In genomic region chr9:115170674-115171073, GRCh38 we compare ENCODE assay signal across 12 cellular contexts. TPM values are rescaled to one million over a fixed set of nuclear protein-coding genes. Genes with fewer than 3 reads are reported as not detected.
DNase-seq lines count a peak whose midpoint lies in the region; ATAC-seq, FAIRE-seq and TF ChIP-seq lines count a peak whose summit lies in the region.
"Had no signal": no experiment of that assay in that cellular context is flagged by ENCODE, and none has a peak within 500 bp of the region (broad histone marks: within the 10 kb centered on the region; RNA-seq: fewer than 3 reads in every experiment).

No MANE protein-coding gene starts in this region.

- H3K4me1 ChIP-seq in breast epithelium (no peaks in the 10 kb centered on the region), adipocyte (ENCODE audit: control insufficient read depth, insufficient read depth, low read length) (peaks cover 22% of the 10 kb centered on the region)
- H3K4me1 ChIP-seq: upper lobe of right lung had no signal

- POLR2A ChIA-PET in MCF 10A (lab: Yijun Ruan, JAX) = interaction anchor here (0.9 to 1.0 kb wide), 2 partner anchors 53 to 55 kb away, joined by 3 to 7 read pairs; partner anchors contain the start of gene TNC

- H3K9me3 ChIP-seq in breast epithelium = no peaks in the 10 kb centered on the region
- no peaks in the 10 kb centered on the region for H3K9me3 ChIP-seq in adipocyte (ENCODE audit: control insufficient read depth, low read length)
- H3K9me3 ChIP-seq: upper lobe of right lung had no signal

- no TSS peak for BruUV-seq in MCF 10A (replicated peaks; lab: Mats Ljungman, UMichigan)

- H3K36me3 ChIP-seq in breast epithelium (no peaks in the 10 kb centered on the region), adipocyte (ENCODE audit: control insufficient read depth, insufficient read depth, low read length, severe bottlenecking) (no peaks in the 10 kb centered on the region)
- H3K36me3 ChIP-seq: upper lobe of right lung had no signal

- H3K27ac ChIP-seq in breast epithelium = no peak overlapping the region
- H3K27ac ChIP-seq: upper lobe of right lung had no signal

- H3K4me3 Mint-ChIP-seq in MCF 10A (ENCODE audit: unreplicated experiment) = no peak overlapping the region
- no peak overlapping the region for H3K4me3 Mint-ChIP-seq in activated T-helper 2 cell treated with anti-CD3 and anti-CD28 coated beads, Interferon-gamma antibody, Interleukin-2, Interleukin-4, amounts not matched to agents 10 μg/mL and 5 μg/mL and 100 μg/mL, durations not matched to agents 14 hours and 24 hours and 36 hours (ENCODE audit: low read depth)
- H3K4me3 Mint-ChIP-seq: T-helper 1 cell treated with Interleukin-12 subunit alpha and Interleukin-12 subunit beta and Interleukin-4 antibody, amounts not matched to agents 30 μg/mL and 1 μg/mL, for 36 hours had no signal

- H3K27me3 Mint-ChIP-seq in MCF 10A (ENCODE audit: insufficient read depth, unreplicated experiment) = no peaks in the 10 kb centered on the region
- peaks cover 8% of the 10 kb centered on the region for H3K27me3 Mint-ChIP-seq in activated T-helper 2 cell treated with anti-CD3 and anti-CD28 coated beads, Interferon-gamma antibody, Interleukin-2, Interleukin-4, amounts not matched to agents 10 μg/mL and 5 μg/mL and 100 μg/mL, durations not matched to agents 14 hours and 24 hours and 36 hours (ENCODE audit: low read depth)

- no peak overlapping the region for H3K4me3 ChIP-seq in breast epithelium
- H3K4me3 ChIP-seq in adipocyte (ENCODE audit: low read length) = no peak overlapping the region
- H3K4me3 ChIP-seq: upper lobe of right lung had no signal

- no peak overlapping the region for H3K9ac ChIP-seq in adipocyte (ENCODE audit: low read length)

- peak; percentile 90 for DNase-seq in MCF 10A (ENCODE audit: unreplicated experiment)
- DNase-seq in breast epithelium (ENCODE audit: low spot score in 2 of 2) = no peak
- DNase-seq in adipocyte (ENCODE audit: low read depth) = peak; percentile 58
- DNase-seq in glomerular visceral epithelial cell (ENCODE audit: extremely low spot score) = peak; percentile 66
- peak; percentile 57 for DNase-seq in urothelium cell line (ENCODE audit: low spot score)
- DNase-seq in activated T-helper 2 cell treated with anti-CD3 and anti-CD28 coated beads, Interferon-gamma antibody, Interleukin-2, Interleukin-4, amounts not matched to agents 10 μg/mL and 5 μg/mL and 100 μg/mL, durations not matched to agents 14 hours and 24 hours and 36 hours (ENCODE audit: low spot score) = no peak
- DNase-seq in SIG-M5 (lab: John Stamatoyannopoulos, UW) = no peak
- DNase-seq: 8988T, amygdala, upper lobe of right lung had no signal

- intact Hi-C loops in MCF 10A (cut with micrococcal nuclease) (loop anchor here (2.0 kb wide), 1 partner anchor 54 kb away; no protein-coding TSS in a partner anchor), breast epithelium (cut with DNase I; ENCODE audit: low total_unique reads) (no loop called here)
- intact Hi-C loops in activated T-helper 2 cell treated with anti-CD3 and anti-CD28 coated beads, Interferon-gamma antibody, Interleukin-2, Interleukin-4, amounts not matched to agents 10 μg/mL and 5 μg/mL and 100 μg/mL, durations not matched to agents 14 hours and 24 hours and 36 hours (cut with micrococcal nuclease) = no loop called here

- no peak for ATAC-seq in HG02763 (IDR thresholded peaks at IDR 0.05; ENCODE audit: unreplicated experiment)
- ATAC-seq: upper lobe of right lung had no signal

- TF ChIP-seq CTCF in MCF 10A (IDR thresholded peaks at IDR 0.05; ENCODE audit: unreplicated experiment) = no peak
- no peak for TF ChIP-seq CTCF in breast epithelium (IDR thresholded peaks at IDR 0.05)

- FAIRE-seq in urothelium cell line (lab: Jason Lieb, UNC) = no peak

- H3K9me3 Mint-ChIP-seq in MCF 10A (ENCODE audit: unreplicated experiment) = peaks cover 9% of the 10 kb centered on the region
- no peaks in the 10 kb centered on the region for H3K9me3 Mint-ChIP-seq in activated T-helper 2 cell treated with anti-CD3 and anti-CD28 coated beads, Interferon-gamma antibody, Interleukin-2, Interleukin-4, amounts not matched to agents 10 μg/mL and 5 μg/mL and 100 μg/mL, durations not matched to agents 14 hours and 24 hours and 36 hours
- H3K9me3 Mint-ChIP-seq: T-helper 1 cell treated with Interleukin-12 subunit alpha and Interleukin-12 subunit beta and Interleukin-4 antibody, amounts not matched to agents 30 μg/mL and 1 μg/mL, for 36 hours had no signal

- CTCF ChIA-PET in MCF 10A (lab: Yijun Ruan, JAX) = interaction anchor here (0.6 to 0.7 kb wide), 2 partner anchors 155 to 156 kb away, joined by 3 to 4 read pairs; no protein-coding TSS in a partner anchor

- peak overlapping the region; percentile 46 for H3K27ac Mint-ChIP-seq in MCF 10A (ENCODE audit: low read depth, unreplicated experiment)
- H3K27ac Mint-ChIP-seq in activated T-helper 2 cell treated with anti-CD3 and anti-CD28 coated beads, Interferon-gamma antibody, Interleukin-2, Interleukin-4, amounts not matched to agents 10 μg/mL and 5 μg/mL and 100 μg/mL, durations not matched to agents 14 hours and 24 hours and 36 hours = no peak overlapping the region
- H3K27ac Mint-ChIP-seq: T-helper 1 cell treated with Interleukin-12 subunit alpha and Interleukin-12 subunit beta and Interleukin-4 antibody, amounts not matched to agents 30 μg/mL and 1 μg/mL, for 36 hours had no signal

- H3K36me3 Mint-ChIP-seq in MCF 10A (ENCODE audit: insufficient read depth, unreplicated experiment) = peaks cover 6% of the 10 kb centered on the region
- no peaks in the 10 kb centered on the region for H3K36me3 Mint-ChIP-seq in activated T-helper 2 cell treated with anti-CD3 and anti-CD28 coated beads, Interferon-gamma antibody, Interleukin-2, Interleukin-4, amounts not matched to agents 10 μg/mL and 5 μg/mL and 100 μg/mL, durations not matched to agents 14 hours and 24 hours and 36 hours (ENCODE audit: low read depth)

- no peaks in the 10 kb centered on the region for H3K27me3 ChIP-seq in breast epithelium
- H3K27me3 ChIP-seq in adipocyte (replicated peaks; ENCODE audit: control insufficient read depth, insufficient read depth, low read length) = no peaks in the 10 kb centered on the region
- H3K27me3 ChIP-seq: upper lobe of right lung had no signal

- TF ChIP-seq POLR2A in breast epithelium (IDR thresholded peaks at IDR 0.05) = no peak

- peaks cover 26% of the 10 kb centered on the region for H3K4me1 Mint-ChIP-seq in MCF 10A (ENCODE audit: insufficient read depth, unreplicated experiment)
- no peaks in the 10 kb centered on the region for H3K4me1 Mint-ChIP-seq in activated T-helper 2 cell treated with anti-CD3 and anti-CD28 coated beads, Interferon-gamma antibody, Interleukin-2, Interleukin-4, amounts not matched to agents 10 μg/mL and 5 μg/mL and 100 μg/mL, durations not matched to agents 14 hours and 24 hours and 36 hours (ENCODE audit: low read depth)

RNA-seq across cellular contexts. Expression of gene TNC, which starts 52.7 kb away (rescaled TPM):
- total RNA-seq in MCF 10A (2022) (49.8 and 82.4 TPM in 2 replicates), breast epithelium (10 to 100 TPM in 2 of 3 donors, 1 to 10 TPM in 1; 2.4 to 58.0 (median 44.6) TPM)
- total RNA-seq in activated T-helper 2 cell treated with anti-CD3 and anti-CD28 coated beads, Interferon-gamma antibody, Interleukin-2, Interleukin-4, amounts not matched to agents 10 μg/mL and 5 μg/mL and 100 μg/mL, durations not matched to agents 14 hours and 24 hours and 36 hours = 1.5 and 1.9 TPM in 2 replicates

Comparison
In these comparisons a context has a peak if more than half of its experiments do, and no peak if none do; other contexts are left out.
1. DNase-seq: peak in MCF 10A (single experiment), adipocyte (single experiment), glomerular visceral epithelial cell (single experiment) and urothelium cell line (single experiment); none in breast epithelium (0 of 2), activated T-helper 2 cell treated with anti-CD3 and anti-CD28 coated beads, Interferon-gamma antibody, Interleukin-2, Interleukin-4, amounts not matched to agents 10 μg/mL and 5 μg/mL and 100 μg/mL, durations not matched to agents 14 hours and 24 hours and 36 hours (single experiment) and SIG-M5 (single experiment).